Comparison of ENCODE assay signal across 1 cellular context in the genomic region with DNA sequence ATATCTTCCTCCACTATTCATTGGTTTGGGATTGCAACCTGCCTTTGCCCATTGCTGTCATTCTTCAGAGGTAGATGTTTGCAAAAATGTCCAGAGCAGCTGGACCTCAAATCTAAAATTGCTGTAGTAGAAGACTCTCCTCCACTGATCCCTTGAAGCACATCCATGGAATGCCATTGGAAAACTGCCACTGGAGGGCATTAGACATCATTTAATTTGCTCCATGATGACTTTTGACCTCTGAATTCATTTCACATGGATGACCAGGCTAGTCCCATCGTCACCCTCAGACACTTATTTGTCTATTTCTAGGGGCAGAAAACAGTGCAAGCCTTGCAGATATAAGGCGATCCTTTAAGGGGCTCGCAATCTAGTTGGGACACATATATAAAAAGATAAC.
TF ChIP-seq lines count a peak whose summit lies in the region.

No MANE protein-coding gene starts in this region.

TF ChIP-seq in IMR-90, 13 proteins besides CTCF, POLR2A, EP300 and RAD21 (continued from another document):
- TF ChIP-seq, protein P1, sequence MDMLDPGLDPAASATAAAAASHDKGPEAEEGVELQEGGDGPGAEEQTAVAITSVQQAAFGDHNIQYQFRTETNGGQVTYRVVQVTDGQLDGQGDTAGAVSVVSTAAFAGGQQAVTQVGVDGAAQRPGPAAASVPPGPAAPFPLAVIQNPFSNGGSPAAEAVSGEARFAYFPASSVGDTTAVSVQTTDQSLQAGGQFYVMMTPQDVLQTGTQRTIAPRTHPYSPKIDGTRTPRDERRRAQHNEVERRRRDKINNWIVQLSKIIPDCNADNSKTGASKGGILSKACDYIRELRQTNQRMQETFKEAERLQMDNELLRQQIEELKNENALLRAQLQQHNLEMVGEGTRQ (IDR thresholded peaks at IDR 0.05; ENCODE audit: low read depth, low read length): no peak
- TF ChIP-seq RCOR1 (IDR thresholded peaks at IDR 0.05; ENCODE audit: insufficient replicate concordance, low read length): no peak
- no peak for TF ChIP-seq NFE2L2 (IDR thresholded peaks at IDR 0.05; ENCODE audit: low read depth, low read length)
- TF ChIP-seq, protein P2, sequence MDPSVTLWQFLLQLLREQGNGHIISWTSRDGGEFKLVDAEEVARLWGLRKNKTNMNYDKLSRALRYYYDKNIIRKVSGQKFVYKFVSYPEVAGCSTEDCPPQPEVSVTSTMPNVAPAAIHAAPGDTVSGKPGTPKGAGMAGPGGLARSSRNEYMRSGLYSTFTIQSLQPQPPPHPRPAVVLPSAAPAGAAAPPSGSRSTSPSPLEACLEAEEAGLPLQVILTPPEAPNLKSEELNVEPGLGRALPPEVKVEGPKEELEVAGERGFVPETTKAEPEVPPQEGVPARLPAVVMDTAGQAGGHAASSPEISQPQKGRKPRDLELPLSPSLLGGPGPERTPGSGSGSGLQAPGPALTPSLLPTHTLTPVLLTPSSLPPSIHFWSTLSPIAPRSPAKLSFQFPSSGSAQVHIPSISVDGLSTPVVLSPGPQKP (IDR thresholded peaks at IDR 0.05; ENCODE audit: borderline replicate concordance, low read depth, low read length): no peak
- TF ChIP-seq MXI1 (IDR thresholded peaks at IDR 0.05; ENCODE audit: borderline replicate concordance, low read depth, low read length): no peak
